Comparison of ENCODE assay signal across 20 cellular contexts in the genomic region with DNA sequence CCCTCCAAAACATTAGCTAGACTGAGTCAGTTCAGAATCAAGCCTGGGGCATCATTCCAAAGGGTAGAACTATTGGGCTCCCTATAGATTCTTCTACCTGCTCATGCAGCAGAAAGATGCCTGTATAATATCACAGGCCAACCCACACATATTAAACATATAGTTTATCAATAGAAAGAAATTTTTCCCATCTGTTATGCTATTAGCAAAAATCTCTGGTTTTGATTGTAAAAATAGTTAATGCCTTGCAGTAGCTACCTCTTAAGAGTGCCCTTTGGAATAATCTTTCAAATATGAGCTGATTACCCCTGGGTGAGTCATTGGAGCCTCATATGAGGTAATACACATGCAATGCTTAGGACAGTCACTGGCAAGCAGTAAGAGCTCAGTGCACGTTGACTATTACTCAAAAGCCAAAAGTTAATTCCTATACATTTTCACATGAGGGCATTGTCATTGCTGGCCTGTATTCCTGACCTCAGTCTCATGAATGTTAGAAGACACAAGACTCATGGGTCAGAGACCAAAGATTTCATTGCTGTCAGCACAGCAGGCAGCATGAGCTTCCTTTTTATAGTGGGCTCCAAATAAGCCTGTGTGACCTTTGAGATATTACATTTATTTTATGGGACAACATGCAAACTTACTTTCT.
DNase-seq lines count a peak whose midpoint lies in the region; ATAC-seq, FAIRE-seq and TF ChIP-seq lines count a peak whose summit lies in the region.
"Had no signal": no experiment of that assay in that cellular context is flagged by ENCODE, and none has a peak within 500 bp of the region (broad histone marks: within the 10 kb centered on the region; RNA-seq: fewer than 3 reads in every experiment).

No MANE protein-coding gene starts in this region.

- H3K27ac ChIP-seq in breast epithelium = no peak overlapping the region
- no peak overlapping the region for H3K27ac ChIP-seq in K562 (ENCODE audit: extremely low read depth, low read depth, low read length)
- H3K27ac ChIP-seq in SK-N-SH (ENCODE audit: low read depth in 2 of 2, low read length in 1 of 2) = no peak overlapping the region
- H3K27ac ChIP-seq: BLaER1 treated with 17β-estradiol and CSF1 and Interleukin-3, amounts not matched to agents 10 nM and 100 nM; SK-N-MC had no signal

- no peak for FAIRE-seq in K562 (lab: Jason Lieb, UNC)
- FAIRE-seq: A204.1 had no signal

- DNase-seq in MCF 10A (ENCODE audit: unreplicated experiment) (peak; percentile 72), breast epithelium (ENCODE audit: low spot score in 2 of 2) (no peak), K562 (ENCODE audit: extremely low read depth in 1 of 4, low spot score in 3 of 4) (no peak), kidney glomerular epithelial cell (lab: John Stamatoyannopoulos, UW) (peak; percentile 22), SK-N-SH (no peak), Right ventricle myocardium superior (no peak)
- DNase-seq in effector CD4-positive, alpha-beta T cell = no peak
- no peak for DNase-seq in activated T-cell treated with anti-CD3 and anti-CD28 coated beads, Interleukin-2, amount 50 U/mL, for 48 hours
- DNase-seq: caudate nucleus; DMS 273 treated with DMSO at 0.1 percent for 48 hours; effector CD8-positive, alpha-beta T cell; hippocampal formation; NCI-H2081; NCI-H524; nephron progenitor cell had no signal

- H3K4me2 ChIP-seq in K562 (ENCODE audit: insufficient read depth, low read length) = no peak overlapping the region
- no peak overlapping the region for H3K4me2 ChIP-seq in SK-N-SH
- H3K4me2 ChIP-seq: BLaER1 treated with 17β-estradiol and CSF1 and Interleukin-3, amounts not matched to agents 10 nM and 100 nM had no signal

- no peak for TF ChIP-seq RAD21 in K562 (CRISPR knock-in tag; conservative IDR thresholded peaks at IDR 0.05 in 1 of 2, IDR thresholded peaks at IDR 0.05 in 1 of 2)
- TF ChIP-seq RAD21 in SK-N-SH (IDR thresholded peaks at IDR 0.05; ENCODE audit: low read length) = no peak

- no peaks in the 10 kb centered on the region for H3K36me3 Mint-ChIP-seq in MCF 10A (ENCODE audit: insufficient read depth, unreplicated experiment)

- peaks cover 26% of the 10 kb centered on the region for H3K4me1 Mint-ChIP-seq in MCF 10A (ENCODE audit: insufficient read depth, unreplicated experiment)

- H3K27me3 ChIP-seq in breast epithelium = no peaks in the 10 kb centered on the region
- no peaks in the 10 kb centered on the region for H3K27me3 ChIP-seq in K562 (ENCODE audit: control insufficient read depth in 2 of 2, insufficient read depth in 2 of 2, low read length in 2 of 2)
- H3K27me3 ChIP-seq in SK-N-SH (ENCODE audit: insufficient read depth) = no peaks in the 10 kb centered on the region
- H3K27me3 ChIP-seq: BLaER1 treated with 17β-estradiol and CSF1 and Interleukin-3, amounts not matched to agents 10 nM and 100 nM had no signal

- BruUV-seq in MCF 10A (replicated peaks; lab: Mats Ljungman, UMichigan) (no TSS peak), K562 (replicated peaks; lab: Mats Ljungman, UMichigan) (no TSS peak)

- 0% methylated on average over 1 of the region's 1 CpG for WGBS in K562 (ENCODE audit: insufficient coverage, low coverage, missing lambda C conversion rate)
- 0% methylated on average over 1 of the region's 1 CpG for WGBS in SK-N-SH (ENCODE audit: low lambda C conversion rate)

- H4K20me1 ChIP-seq in K562 (replicated peaks; ENCODE audit: control insufficient read depth, insufficient read depth, low read length) = no peaks in the 10 kb centered on the region
- no peaks in the 10 kb centered on the region for H4K20me1 ChIP-seq in SK-N-SH (ENCODE audit: insufficient read depth)
- H4K20me1 ChIP-seq: BLaER1 treated with 17β-estradiol and CSF1 and Interleukin-3, amounts not matched to agents 10 nM and 100 nM had no signal

- POLR2A ChIA-PET in MCF 10A (lab: Yijun Ruan, JAX) (interaction anchor here (0.6 to 1.0 kb wide), 4 partner anchors 23 to 397 kb away, joined by 3 to 4 read pairs (median 4); no protein-coding TSS in a partner anchor), K562 (lab: Yijun Ruan, JAX) (no interaction called here), SK-N-SH (lab: Yijun Ruan, JAX) (no interaction called here)

- TF ChIP-seq CTCF in MCF 10A (IDR thresholded peaks at IDR 0.05; ENCODE audit: unreplicated experiment) = no peak
- no peak for TF ChIP-seq CTCF in breast epithelium (IDR thresholded peaks at IDR 0.05)
- no peak for TF ChIP-seq CTCF in K562 (IDR thresholded peaks at IDR 0.05 in 2 of 3, conservative IDR thresholded peaks at IDR 0.05 in 1 of 3; ENCODE audit: insufficient read depth in 2 of 3, low read depth in 1 of 3, low read length in 3 of 3)
- no peak for TF ChIP-seq CTCF in SK-N-SH (IDR thresholded peaks at IDR 0.05)

- no peaks in the 10 kb centered on the region for H3K27me3 Mint-ChIP-seq in MCF 10A (ENCODE audit: insufficient read depth, unreplicated experiment)
- H3K27me3 Mint-ChIP-seq: progenitor cell of endocrine pancreas had no signal

- H2AFZ ChIP-seq in K562 (ENCODE audit: low read depth, low read length) = no peak overlapping the region
- H2AFZ ChIP-seq in SK-N-SH (ENCODE audit: low read depth) = no peak overlapping the region

- H3K4me3 ChIP-seq in breast epithelium (no peak overlapping the region), K562 (no peak overlapping the region), SK-N-SH (ENCODE audit: low read depth in 2 of 2, low read length in 1 of 2) (no peak overlapping the region)
- H3K4me3 ChIP-seq: BLaER1 treated with 17β-estradiol and CSF1 and Interleukin-3, amounts not matched to agents 10 nM and 100 nM; SK-N-MC had no signal

- no peak for ATAC-seq in K562
- no peak for ATAC-seq in Right ventricle myocardium superior (ENCODE audit: poor library complexity)

- H3F3A ChIP-seq in SK-N-SH (replicated peaks; ENCODE audit: insufficient read depth) = no peaks in the 10 kb centered on the region

- H3K9me1 ChIP-seq in K562 (ENCODE audit: control insufficient read depth, insufficient read depth, low read length) = no peaks in the 10 kb centered on the region

- intact Hi-C loops in MCF 10A (cut with micrococcal nuclease) (loop anchor here (5.0 kb wide), 2 partner anchors 39 to 91 kb away; no protein-coding TSS in a partner anchor), breast epithelium (cut with DNase I; ENCODE audit: low total_unique reads) (no loop called here), K562 (cut with micrococcal nuclease) (no loop called here), Right ventricle myocardium superior (cut with DNase I) (no loop called here)

- H3K9ac ChIP-seq in K562 (ENCODE audit: insufficient read depth in 1 of 2, low read depth in 2 of 2, low read length in 2 of 2) (no peak overlapping the region), SK-N-SH (no peak overlapping the region)
- H3K9ac ChIP-seq: BLaER1 treated with 17β-estradiol and CSF1 and Interleukin-3, amounts not matched to agents 10 nM and 100 nM had no signal

- H3K79me2 ChIP-seq in K562 (ENCODE audit: control insufficient read depth, insufficient read depth, low read length) = no peaks in the 10 kb centered on the region
- no peaks in the 10 kb centered on the region for H3K79me2 ChIP-seq in SK-N-SH (ENCODE audit: insufficient read depth)

- H3K9me3 Mint-ChIP-seq in MCF 10A (ENCODE audit: unreplicated experiment) = no peaks in the 10 kb centered on the region
- H3K9me3 Mint-ChIP-seq: activated T-helper 2 cell treated with anti-CD3 and anti-CD28 coated beads, Interferon-gamma antibody, Interleukin-2, Interleukin-4, amounts not matched to agents 10 μg/mL and 5 μg/mL and 100 μg/mL, durations not matched to agents 14 hours and 24 hours and 36 hours had no signal

- H3K4me3 Mint-ChIP-seq in MCF 10A (ENCODE audit: unreplicated experiment) = no peak overlapping the region
- H3K4me3 Mint-ChIP-seq: nephron progenitor cell had no signal

- no peaks in the 10 kb centered on the region for H3K9me2 ChIP-seq in SK-N-SH

- TF ChIP-seq POLR2A in breast epithelium (IDR thresholded peaks at IDR 0.05) (no peak), K562 (conservative IDR thresholded peaks at IDR 0.05) (no peak)

- no peaks in the 10 kb centered on the region for H3K36me3 ChIP-seq in breast epithelium
- no peaks in the 10 kb centered on the region for H3K36me3 ChIP-seq in K562 (ENCODE audit: control insufficient read depth, insufficient read depth, low read length)
- H3K36me3 ChIP-seq in SK-N-SH (replicated peaks in 1 of 2; ENCODE audit: control insufficient read depth in 1 of 2, insufficient read depth in 2 of 2, low read length in 1 of 2) = no peaks in the 10 kb centered on the region
- H3K36me3 ChIP-seq: BLaER1 treated with 17β-estradiol and CSF1 and Interleukin-3, amounts not matched to agents 10 nM and 100 nM had no signal

- CTCF ChIA-PET in MCF 10A (lab: Yijun Ruan, JAX) = interaction anchor here (0.6 to 1.3 kb wide), 7 partner anchors 9 to 469 kb away, joined by 3 to 4 read pairs (median 3); no protein-coding TSS in a partner anchor
- CTCF ChIA-PET in K562 (lab: Yijun Ruan, JAX; ENCODE audit: low intra/inter-chr PET ratio) = no interaction called here
- CTCF ChIA-PET in SK-N-SH (lab: Yijun Ruan, JAX) = no interaction called here

- in situ Hi-C loops in K562 (cut with MboI) = no loop called here

- H3K27ac Mint-ChIP-seq in MCF 10A (ENCODE audit: low read depth, unreplicated experiment) = peak overlapping the region; percentile 0
- H3K27ac Mint-ChIP-seq: activated T-helper 2 cell treated with anti-CD3 and anti-CD28 coated beads, Interferon-gamma antibody, Interleukin-2, Interleukin-4, amounts not matched to agents 10 μg/mL and 5 μg/mL and 100 μg/mL, durations not matched to agents 14 hours and 24 hours and 36 hours had no signal

- no peaks in the 10 kb centered on the region for H3K9me3 ChIP-seq in breast epithelium
- H3K9me3 ChIP-seq in K562 (replicated peaks; ENCODE audit: control insufficient read depth, insufficient read depth, low read depth, low read length) = no peaks in the 10 kb centered on the region
- H3K9me3 ChIP-seq in SK-N-SH = no peaks in the 10 kb centered on the region

- no peaks in the 10 kb centered on the region for H3K4me1 ChIP-seq in breast epithelium
- no peaks in the 10 kb centered on the region for H3K4me1 ChIP-seq in K562 (replicated peaks in 1 of 2; ENCODE audit: control insufficient read depth in 2 of 2, insufficient read depth in 2 of 2, low read length in 2 of 2)
- no peaks in the 10 kb centered on the region for H3K4me1 ChIP-seq in SK-N-SH (ENCODE audit: control insufficient read depth in 1 of 2, insufficient read depth in 2 of 2, low read depth in 1 of 2, low read length in 1 of 2)
- H3K4me1 ChIP-seq: BLaER1 treated with 17β-estradiol and CSF1 and Interleukin-3, amounts not matched to agents 10 nM and 100 nM had no signal

- TF ChIP-seq EP300 in K562 (IDR thresholded peaks at IDR 0.05; ENCODE audit: low read length) (no peak), SK-N-SH (IDR thresholded peaks at IDR 0.05; ENCODE audit: borderline replicate concordance in 1 of 2, low read depth in 1 of 2, low read length in 1 of 2) (no peak)

TF ChIP-seq in K562, 482 proteins besides CTCF, POLR2A, EP300 and RAD21 (continues in another document):
- TF ChIP-seq ZNF589 (CRISPR knock-in tag; IDR thresholded peaks at IDR 0.05; ENCODE audit: low read depth) (peak; percentile 64; the same call in 1 of the 2 replicates), FOSL1 (tag; conservative IDR thresholded peaks at IDR 0.05) (peak; percentile 75)

Comparison
In these comparisons a context has a peak if more than half of its experiments do, and no peak if none do; other contexts are left out.
1. DNase-seq: peak in MCF 10A (single experiment) and kidney glomerular epithelial cell (single experiment); none in breast epithelium (0 of 2), K562 (0 of 4), SK-N-SH (single experiment), effector CD4-positive, alpha-beta T cell (single experiment), activated T-cell treated with anti-CD3 and anti-CD28 coated beads, Interleukin-2, amount 50 U/mL, for 48 hours (0 of 2) and Right ventricle myocardium superior (single experiment).